In the genomic region with DNA sequence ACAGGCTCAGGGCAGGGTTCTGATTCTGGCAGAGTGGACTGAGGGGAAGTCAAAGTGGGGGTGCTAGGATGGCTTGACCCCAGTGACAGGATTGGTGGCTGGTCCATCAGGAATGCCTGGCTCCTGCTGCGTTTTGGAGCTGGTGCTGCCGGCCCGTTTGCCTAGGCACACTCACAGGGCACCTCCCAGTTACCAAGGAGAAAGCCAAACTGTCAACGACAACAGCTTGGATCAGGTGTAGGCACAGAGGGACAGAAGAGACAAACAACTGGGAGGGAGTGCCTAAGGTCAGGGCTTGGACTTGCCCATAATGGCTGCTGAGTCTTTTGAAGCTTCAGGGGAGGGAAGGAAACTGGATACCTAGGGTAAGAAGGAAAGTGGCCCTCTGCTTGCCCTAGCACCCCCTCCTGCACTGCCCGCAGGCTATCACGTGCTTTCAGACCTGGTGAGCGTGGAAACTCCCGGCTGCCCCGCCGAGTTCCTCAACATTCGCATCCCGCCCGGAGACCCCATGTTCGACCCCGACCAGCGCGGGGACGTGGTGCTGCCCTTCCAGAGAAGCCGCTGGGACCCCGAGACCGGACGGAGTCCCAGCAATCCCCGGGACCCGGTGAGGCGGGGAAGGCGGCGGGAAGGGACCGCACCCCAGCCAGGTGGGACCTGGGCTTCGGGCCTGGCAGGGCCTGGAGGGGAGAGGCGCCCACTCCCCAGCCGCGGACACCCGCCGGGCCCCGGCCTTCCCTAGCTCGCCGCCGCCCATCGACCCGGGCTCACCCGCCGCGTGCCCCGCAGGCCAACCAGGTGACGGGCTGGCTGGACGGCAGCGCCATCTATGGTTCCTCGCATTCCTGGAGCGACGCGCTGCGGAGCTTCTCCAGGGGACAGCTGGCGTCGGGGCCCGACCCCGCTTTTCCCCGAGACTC, we compare ENCODE assay signal across 10 cellular contexts. TPM values are rescaled to one million over a fixed set of nuclear protein-coding genes. Genes with fewer than 3 reads are reported as not detected.
A peak's percentile ranks its signal among the peaks of the same experiment; 100 is the strongest.
DNase-seq lines count a peak whose midpoint lies in the region; ATAC-seq and TF ChIP-seq lines count a peak whose summit lies in the region.
"Had no signal": no experiment of that assay in that cellular context is flagged by ENCODE, and none has a peak within 500 bp of the region (broad histone marks: within the 10 kb centered on the region; RNA-seq: fewer than 3 reads in every experiment).

No MANE protein-coding gene starts in this region.

- peaks cover 54% of the 10 kb centered on the region for H3K27me3 Mint-ChIP-seq in activated CD8-positive, alpha-beta memory T cell treated with anti-CD3 and anti-CD28 coated beads, Interleukin-2, amount 10 ng/mL, durations not matched to agents 7 days and 5 days
- H3K27me3 Mint-ChIP-seq in MCF 10A (ENCODE audit: insufficient read depth, unreplicated experiment): no peaks in the 10 kb centered on the region

- H3K36me3 ChIP-seq in stomach: peaks cover 0 to 7% (median 0%) of the 10 kb centered on the region in 4 donors

- no TSS peak for BruUV-seq in MCF 10A (replicated peaks; lab: Mats Ljungman, UMichigan)

- no peak overlapping the region for H3K27ac Mint-ChIP-seq in activated CD8-positive, alpha-beta memory T cell treated with anti-CD3 and anti-CD28 coated beads, Interleukin-2, amount 10 ng/mL, durations not matched to agents 7 days and 5 days
- no peak overlapping the region for H3K27ac Mint-ChIP-seq in activated naive CD4-positive, alpha-beta T cell treated with anti-CD3 and anti-CD28 coated beads, Interleukin-2, amount 50 U/mL, for 72 hours
- H3K27ac Mint-ChIP-seq in MCF 10A (ENCODE audit: low read depth, unreplicated experiment): no peak overlapping the region

- H3K4me1 Mint-ChIP-seq in activated CD8-positive, alpha-beta memory T cell treated with anti-CD3 and anti-CD28 coated beads, Interleukin-2, amount 10 ng/mL, durations not matched to agents 7 days and 5 days: peaks cover 7% of the 10 kb centered on the region
- H3K4me1 Mint-ChIP-seq in MCF 10A (ENCODE audit: insufficient read depth, unreplicated experiment): peaks cover 17% of the 10 kb centered on the region

- intact Hi-C loops in left colon (cut with DNase I, micrococcal nuclease) (no loop called here), stomach (cut with DNase I; ENCODE audit: low total_unique reads) (no loop called here), MCF 10A (cut with micrococcal nuclease) (no loop called here)

- peak overlapping the region in 3 of 5 donors; percentile 13 to 42 (median 15) for H3K27ac ChIP-seq in stomach

- H3K27me3 ChIP-seq in stomach: peaks cover 11 to 72% (median 34%) of the 10 kb centered on the region in 3 donors

- H3K4me3 Mint-ChIP-seq in activated CD8-positive, alpha-beta memory T cell treated with anti-CD3 and anti-CD28 coated beads, Interleukin-2, amount 10 ng/mL, durations not matched to agents 7 days and 5 days: peak overlapping the region; percentile 27
- no peak overlapping the region for H3K4me3 Mint-ChIP-seq in MCF 10A (ENCODE audit: unreplicated experiment)
- H3K4me3 Mint-ChIP-seq: neural crest cell had no signal

- peak; percentile 61 for ATAC-seq in activated CD8-positive, alpha-beta memory T cell treated with anti-CD3 and anti-CD28 coated beads, Interleukin-2, amount 10 ng/mL, durations not matched to agents 7 days and 5 days
- ATAC-seq in activated naive CD4-positive, alpha-beta T cell treated with anti-CD3 and anti-CD28 coated beads, Interleukin-2, amount 50 U/mL, for 72 hours: peak; percentile 53 to 56
- ATAC-seq in left colon (peak; percentile 88), HG03280 (IDR thresholded peaks at IDR 0.05; ENCODE audit: unreplicated experiment) (no peak), HG02885 (IDR thresholded peaks at IDR 0.05; ENCODE audit: poor library complexity, unreplicated experiment) (no peak)

- CTCF ChIA-PET in activated CD8-positive, alpha-beta memory T cell treated with anti-CD3 and anti-CD28 coated beads, Interleukin-2, amount 10 ng/mL, durations not matched to agents 7 days and 5 days (lab: Charles Lee): interaction anchor here (0.6 to 1.1 kb wide), 3 partner anchors 8 to 70 kb away, joined by 3 read pairs; no protein-coding TSS in a partner anchor
- CTCF ChIA-PET in MCF 10A (lab: Yijun Ruan, JAX): interaction anchor here (0.5 kb wide), 1 partner anchor 83 kb away, joined by 5 read pairs; no protein-coding TSS in a partner anchor

- TF ChIP-seq CTCF in stomach (IDR thresholded peaks at IDR 0.05) (peak in 1 of 7 experiments; percentile 18), MCF 10A (IDR thresholded peaks at IDR 0.05; ENCODE audit: unreplicated experiment) (no peak)

- no peak for TF ChIP-seq EP300 in stomach (IDR thresholded peaks at IDR 0.05)

- H3K9me3 ChIP-seq in stomach: no peaks in the 10 kb centered on the region

- POLR2A ChIA-PET in MCF 10A (lab: Yijun Ruan, JAX): no interaction called here

- no peak for TF ChIP-seq POLR2A in stomach (IDR thresholded peaks at IDR 0.05)

- peaks cover 6 to 61% (median 30%) of the 10 kb centered on the region in 4 donors for H3K4me1 ChIP-seq in stomach

- H3K9me3 Mint-ChIP-seq in activated CD8-positive, alpha-beta memory T cell treated with anti-CD3 and anti-CD28 coated beads, Interleukin-2, amount 10 ng/mL, durations not matched to agents 7 days and 5 days (ENCODE audit: low read depth): no peaks in the 10 kb centered on the region
- no peaks in the 10 kb centered on the region for H3K9me3 Mint-ChIP-seq in activated naive CD4-positive, alpha-beta T cell treated with anti-CD3 and anti-CD28 coated beads, Interleukin-2, amount 50 U/mL, for 72 hours
- H3K9me3 Mint-ChIP-seq in MCF 10A (ENCODE audit: unreplicated experiment): no peaks in the 10 kb centered on the region
- H3K9me3 Mint-ChIP-seq: neural crest cell had no signal

- DNase-seq in activated CD8-positive, alpha-beta memory T cell treated with anti-CD3 and anti-CD28 coated beads, Interleukin-2, amount 10 ng/mL, durations not matched to agents 7 days and 5 days: no peak
- DNase-seq in activated CD8-positive, alpha-beta memory T cell treated with anti-CD3 and anti-CD28 coated beads for 24 hours: no peak
- peak in 1 of 2 donors; percentile 17 for DNase-seq in activated naive CD4-positive, alpha-beta T cell treated with anti-CD3 and anti-CD28 coated beads, Interleukin-2, amount 50 U/mL, for 72 hours (ENCODE audit: low spot score in 2 of 2)
- DNase-seq in left colon (peak in 1 of 2 donors; percentile 65), stomach (peak; percentile 57), MCF 10A (ENCODE audit: unreplicated experiment) (no peak)
- DNase-seq: NCI-H510A treated with DMSO at 0.1 percent for 48 hours had no signal

- H3K4me3 ChIP-seq in stomach: peak overlapping the region; percentile 16 to 48 (median 26)

- H3K36me3 Mint-ChIP-seq in activated CD8-positive, alpha-beta memory T cell treated with anti-CD3 and anti-CD28 coated beads, Interleukin-2, amount 10 ng/mL, durations not matched to agents 7 days and 5 days: no peaks in the 10 kb centered on the region
- H3K36me3 Mint-ChIP-seq in activated naive CD4-positive, alpha-beta T cell treated with anti-CD3 and anti-CD28 coated beads, Interleukin-2, amount 50 U/mL, for 72 hours: peaks cover 5 to 6% of the 10 kb centered on the region in 2 donors
- peaks cover 12% of the 10 kb centered on the region for H3K36me3 Mint-ChIP-seq in MCF 10A (ENCODE audit: insufficient read depth, unreplicated experiment)

- 6 to 12% (median 10%) methylated on average over 19 to 57 of the region's 57 CpGs for WGBS in stomach, 5 donors

RNA-seq across cellular contexts. Expression of gene DUOX1, which starts 5.1 kb away (rescaled TPM):
- total RNA-seq in activated CD8-positive, alpha-beta memory T cell treated with anti-CD3 and anti-CD28 coated beads, Interleukin-2, amount 10 ng/mL, durations not matched to agents 7 days and 5 days: under 1 TPM in 1 of 2 experiments, not detected in 1; 0.07 TPM
- total RNA-seq in activated naive CD4-positive, alpha-beta T cell treated with anti-CD3 and anti-CD28 coated beads, Interleukin-2, amount 50 U/mL, for 72 hours: under 1 TPM; 0.05 to 0.18 TPM
- total RNA-seq in left colon: under 1 TPM; 0.56 to 0.85 TPM
- 100 to 1,000 TPM in 2 of 5 donors, 10 to 100 TPM in 1, 1 to 10 TPM in 1, not detected in 1; 2.9 to 114 (median 87.8) TPM for total RNA-seq in stomach
- polyA plus RNA-seq in stomach: 10 to 100 TPM; 16.3 to 62.6 (median 32.3) TPM
- total RNA-seq in MCF 10A (2022): 15.1 and 16.9 TPM in 2 replicates
- total RNA-seq: neural crest cell had no signal

RNA-seq across cellular contexts. Expression of gene DUOXA1, which starts 5.3 kb away (rescaled TPM):
- not detected for total RNA-seq in activated CD8-positive, alpha-beta memory T cell treated with anti-CD3 and anti-CD28 coated beads, Interleukin-2, amount 10 ng/mL, durations not matched to agents 7 days and 5 days
- under 1 TPM in 1 of 2 donors, not detected in 1; 0.23 TPM for total RNA-seq in activated naive CD4-positive, alpha-beta T cell treated with anti-CD3 and anti-CD28 coated beads, Interleukin-2, amount 50 U/mL, for 72 hours
- 1 to 10 TPM in 1 of 2 donors, under 1 TPM in 1; 0.67 to 1.6 TPM for total RNA-seq in left colon
- 10 to 100 TPM in 3 of 5 donors, 1 to 10 TPM in 1, not detected in 1; 2.4 to 29.6 (median 18.8) TPM for total RNA-seq in stomach
- polyA plus RNA-seq in stomach: 10 to 100 TPM; 26.4 to 96.7 (median 27.1) TPM
- total RNA-seq in MCF 10A (2022): 1.3 and 3.0 TPM in 2 replicates
- total RNA-seq: neural crest cell had no signal

RNA-seq across cellular contexts. Expression of gene DUOXA2, which starts 20.8 kb away (rescaled TPM):
- total RNA-seq in activated CD8-positive, alpha-beta memory T cell treated with anti-CD3 and anti-CD28 coated beads, Interleukin-2, amount 10 ng/mL, durations not matched to agents 7 days and 5 days: not detected
- not detected for total RNA-seq in activated naive CD4-positive, alpha-beta T cell treated with anti-CD3 and anti-CD28 coated beads, Interleukin-2, amount 50 U/mL, for 72 hours
- 1 to 10 TPM; 1.3 to 4.9 TPM for total RNA-seq in left colon
- total RNA-seq in stomach: 100 to 1,000 TPM in 1 of 5 donors, 10 to 100 TPM in 2, 1 to 10 TPM in 1, not detected in 1; 1.3 to 119 (median 28.0) TPM
- 10 to 100 TPM in 2 of 3 donors, 1 to 10 TPM in 1; 8.9 to 43.3 (median 25.0) TPM for polyA plus RNA-seq in stomach
- not detected in 2 replicates for total RNA-seq in MCF 10A (2022)
- total RNA-seq: neural crest cell had no signal

RNA-seq across cellular contexts. Expression of gene DUOX2, which starts 21.0 kb away (rescaled TPM):
- not detected for total RNA-seq in activated CD8-positive, alpha-beta memory T cell treated with anti-CD3 and anti-CD28 coated beads, Interleukin-2, amount 10 ng/mL, durations not matched to agents 7 days and 5 days
- under 1 TPM; 0.16 to 0.36 TPM for total RNA-seq in activated naive CD4-positive, alpha-beta T cell treated with anti-CD3 and anti-CD28 coated beads, Interleukin-2, amount 50 U/mL, for 72 hours
- total RNA-seq in left colon: 10 to 100 TPM in 1 of 2 donors, 1 to 10 TPM in 1; 3.9 to 30.4 TPM
- 100 to 1,000 TPM in 2 of 5 donors, 10 to 100 TPM in 2, 1 to 10 TPM in 1; 1.2 to 445 (median 94.9) TPM for total RNA-seq in stomach
- polyA plus RNA-seq in stomach: 10 to 100 TPM in 2 of 3 donors, 1 to 10 TPM in 1; 6.4 to 22.9 (median 21.1) TPM
- 0.10 and 0.30 TPM in 2 replicates for total RNA-seq in MCF 10A (2022)

RNA-seq across cellular contexts. Expression of gene SHF, which starts 52.8 kb away (rescaled TPM):
- 1 to 10 TPM; 2.2 to 4.5 TPM for total RNA-seq in activated CD8-positive, alpha-beta memory T cell treated with anti-CD3 and anti-CD28 coated beads, Interleukin-2, amount 10 ng/mL, durations not matched to agents 7 days and 5 days
- total RNA-seq in activated naive CD4-positive, alpha-beta T cell treated with anti-CD3 and anti-CD28 coated beads, Interleukin-2, amount 50 U/mL, for 72 hours: 10 to 100 TPM in 1 of 2 donors, 1 to 10 TPM in 1; 8.6 to 22.3 TPM
- total RNA-seq in left colon (1 to 10 TPM; 5.6 to 8.3 TPM), stomach (10 to 100 TPM in 1 of 5 donors, 1 to 10 TPM in 3, under 1 TPM in 1; 0.43 to 15.9 (median 7.6) TPM), MCF 10A (2022) (0.34 and 0.44 TPM in 2 replicates)
- 1 to 10 TPM; 4.4 to 7.5 (median 4.8) TPM for polyA plus RNA-seq in stomach

Comparison
In these comparisons a context has a peak if more than half of its experiments do, and no peak if none do; other contexts are left out.
1. ATAC-seq: peak in activated CD8-positive, alpha-beta memory T cell treated with anti-CD3 and anti-CD28 coated beads, Interleukin-2, amount 10 ng/mL, durations not matched to agents 7 days and 5 days (single experiment), activated naive CD4-positive, alpha-beta T cell treated with anti-CD3 and anti-CD28 coated beads, Interleukin-2, amount 50 U/mL, for 72 hours (2 of 2) and left colon (single experiment); none in HG03280 (single experiment) and HG02885 (single experiment).